ENCODE assay signal across 22 cellular contexts in genomic region chr4:43112139-43112538, GRCh38.
"Had no signal": no experiment of that assay in that cellular context is flagged by ENCODE, and none has a peak within 500 bp of the region (broad histone marks: within the 10 kb centered on the region; RNA-seq: fewer than 3 reads in every experiment).

No MANE protein-coding gene starts in this region.

- ATAC-seq: esophagus mucosa; gastrocnemius medialis; left cardiac atrium; left ventricle myocardium superior; lower lobe of right lung; natural killer cell; right lobe of liver; stimulated activated naive B cell treated with anti-CD40 and anti-IgM and Interleukin-4, amounts not matched to agents 10 μg/mL and 1 μg/mL and 100 μg/mL, for 72 hours; upper lobe of right lung had no signal

- DNase-seq: colonic mucosa; effector CD8-positive, alpha-beta T cell; endodermal cell; foreskin fibroblast; gastrocnemius medialis; head of caudate nucleus; left cardiac atrium; left ventricle myocardium superior; lower lobe of right lung; natural killer cell; occipital lobe; ovary; posterior cingulate gyrus; right lobe of liver; small intestine; stimulated activated CD4-positive, alpha-beta T cell treated with anti-CD3 and anti-CD28 coated beads, Interleukin-15, amount 100 ng/mL, for 24 hours; stimulated activated CD4-positive, alpha-beta T cell treated with anti-CD3 and anti-CD28 coated beads, Interleukin-2, amount 100 ng/mL, for 48 hours; stimulated activated naive B cell treated with anti-CD40 and anti-IgM and Interleukin-4, amounts not matched to agents 10 μg/mL and 1 μg/mL and 100 μg/mL, for 72 hours; transverse colon; upper lobe of right lung; uterus had no signal
